In the genomic region with DNA sequence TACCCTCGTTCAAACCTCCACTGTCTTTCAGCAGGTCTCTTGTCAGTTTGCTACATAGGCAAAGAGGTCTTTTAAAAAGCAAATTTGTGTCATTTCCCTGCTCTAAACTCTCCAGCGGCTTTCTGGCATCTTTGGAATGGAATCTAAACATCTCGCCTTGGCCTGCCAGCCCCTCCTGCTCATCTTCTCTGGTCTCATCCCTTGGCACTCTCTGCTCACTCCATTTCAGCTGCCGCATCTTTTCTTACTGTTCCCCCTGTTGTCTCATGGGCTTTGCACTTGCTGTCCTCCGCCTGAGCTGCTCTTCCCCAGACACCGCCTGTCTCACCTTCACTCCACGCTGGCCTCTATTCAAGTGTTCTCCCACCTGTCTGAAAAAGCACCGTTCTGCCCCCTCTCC, we compare ENCODE assay signal across 13 cellular contexts.
"Had no signal": no experiment of that assay in that cellular context is flagged by ENCODE, and none has a peak within 500 bp of the region (broad histone marks: within the 10 kb centered on the region; RNA-seq: fewer than 3 reads in every experiment).

No MANE protein-coding gene starts in this region.

- H3K4me3 Mint-ChIP-seq: mesothelial cell of epicardium had no signal

- ATAC-seq: activated CD4-positive, CD25-positive, alpha-beta regulatory T cell treated with anti-CD3 and anti-CD28 coated beads, Interleukin-2, amount 50 U/mL, for 24 hours; lower lobe of right lung had no signal

- H3K36me3 Mint-ChIP-seq: mesothelial cell of epicardium had no signal

- DNase-seq: activated CD4-positive, alpha-beta T cell treated with anti-CD3 and anti-CD28 coated beads, Interleukin-2, amount 50 U/mL, for 4 hours; activated naive CD4-positive, alpha-beta T cell treated with anti-CD3 and anti-CD28 coated beads, Interleukin-2, amount 50 U/mL, for 16 hours; activated T-cell treated with anti-CD3 and anti-CD28 coated beads for 4 hours; cortex of kidney; foreskin melanocyte; lower lobe of right lung; stimulated activated CD4-positive, alpha-beta T cell treated with anti-CD3 and anti-CD28 coated beads, Interleukin-4, amount 100 ng/mL, for 24 hours; stimulated activated naive CD4-positive, alpha-beta T cell treated with Interleukin-2 at 50 U/mL for 16 hours; substantia nigra had no signal

- H3K9me3 Mint-ChIP-seq: mesothelial cell of epicardium had no signal

- H3K27ac ChIP-seq: epithelial cell of prostate, lower lobe of right lung, skin epidermis had no signal

- H3K27ac Mint-ChIP-seq: mesothelial cell of epicardium had no signal
